In the genomic region with DNA sequence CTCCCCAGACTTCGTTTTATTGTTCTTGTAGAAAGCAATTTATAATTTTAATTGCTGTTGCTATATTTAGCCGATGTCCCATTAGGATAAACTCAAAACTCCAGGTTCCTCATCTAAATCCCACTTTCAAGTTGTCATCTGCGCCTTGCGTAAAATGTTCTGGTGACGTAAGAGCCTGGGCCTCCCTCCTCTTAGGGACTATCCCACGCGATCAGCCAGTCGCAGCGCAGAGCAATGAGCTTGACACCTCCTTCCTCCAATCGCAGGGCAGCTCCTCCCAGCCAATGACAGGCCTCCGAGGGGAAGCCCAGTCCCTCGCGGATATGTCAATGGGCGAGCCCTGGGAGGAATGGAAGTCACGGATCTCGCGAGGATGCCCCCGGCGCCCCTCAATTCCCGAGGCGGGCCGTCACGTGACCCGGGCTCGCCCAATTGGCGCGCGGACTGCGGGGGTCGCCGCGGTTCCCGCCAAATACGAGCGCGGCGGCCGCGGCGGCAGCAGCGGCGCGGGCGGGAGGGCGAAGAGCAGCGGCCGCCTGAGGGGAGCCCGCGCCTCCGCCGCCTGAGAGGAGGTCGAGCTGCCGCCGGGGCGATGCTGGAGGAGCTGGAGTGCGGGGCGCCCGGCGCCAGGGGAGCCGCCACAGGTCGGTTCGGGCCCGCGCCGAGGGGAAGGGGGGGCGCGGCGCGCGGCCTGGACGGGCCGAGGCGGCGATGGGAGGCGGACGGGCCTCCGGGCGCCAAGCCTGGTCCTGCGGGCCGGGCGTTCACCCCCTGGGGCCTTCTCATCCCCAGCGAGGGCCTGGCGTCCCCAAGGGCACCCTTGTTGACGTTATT, we compare ENCODE assay signal across 8 cellular contexts. TPM values are rescaled to one million over a fixed set of nuclear protein-coding genes. Genes with fewer than 3 reads are reported as not detected.
A peak's percentile ranks its signal among the peaks of the same experiment; 100 is the strongest.
DNase-seq lines count a peak whose midpoint lies in the region; ATAC-seq, FAIRE-seq and TF ChIP-seq lines count a peak whose summit lies in the region.

A gene with protein sequence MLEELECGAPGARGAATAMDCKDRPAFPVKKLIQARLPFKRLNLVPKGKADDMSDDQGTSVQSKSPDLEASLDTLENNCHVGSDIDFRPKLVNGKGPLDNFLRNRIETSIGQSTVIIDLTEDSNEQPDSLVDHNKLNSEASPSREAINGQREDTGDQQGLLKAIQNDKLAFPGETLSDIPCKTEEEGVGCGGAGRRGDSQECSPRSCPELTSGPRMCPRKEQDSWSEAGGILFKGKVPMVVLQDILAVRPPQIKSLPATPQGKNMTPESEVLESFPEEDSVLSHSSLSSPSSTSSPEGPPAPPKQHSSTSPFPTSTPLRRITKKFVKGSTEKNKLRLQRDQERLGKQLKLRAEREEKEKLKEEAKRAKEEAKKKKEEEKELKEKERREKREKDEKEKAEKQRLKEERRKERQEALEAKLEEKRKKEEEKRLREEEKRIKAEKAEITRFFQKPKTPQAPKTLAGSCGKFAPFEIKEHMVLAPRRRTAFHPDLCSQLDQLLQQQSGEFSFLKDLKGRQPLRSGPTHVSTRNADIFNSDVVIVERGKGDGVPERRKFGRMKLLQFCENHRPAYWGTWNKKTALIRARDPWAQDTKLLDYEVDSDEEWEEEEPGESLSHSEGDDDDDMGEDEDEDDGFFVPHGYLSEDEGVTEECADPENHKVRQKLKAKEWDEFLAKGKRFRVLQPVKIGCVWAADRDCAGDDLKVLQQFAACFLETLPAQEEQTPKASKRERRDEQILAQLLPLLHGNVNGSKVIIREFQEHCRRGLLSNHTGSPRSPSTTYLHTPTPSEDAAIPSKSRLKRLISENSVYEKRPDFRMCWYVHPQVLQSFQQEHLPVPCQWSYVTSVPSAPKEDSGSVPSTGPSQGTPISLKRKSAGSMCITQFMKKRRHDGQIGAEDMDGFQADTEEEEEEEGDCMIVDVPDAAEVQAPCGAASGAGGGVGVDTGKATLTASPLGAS (plus strand): TSS at position 470 of the 834 bp plus-strand sequence. CDS start 123 bp downstream, at position 593.

- CTCF ChIA-PET in T-cell (lab: Charles Lee) = interaction anchor here in 1 of 2 donors (0.5 to 1.5 kb wide), 15 partner anchors 22 to 1452 kb away, joined by 3 to 18 read pairs (median 5); a partner anchor contains a TSS

- H3K9me3 Mint-ChIP-seq in T-cell = no peaks in the 10 kb centered on the region

- H3K27me3 Mint-ChIP-seq in T-cell = no peaks in the 10 kb centered on the region

- no peaks in the 10 kb centered on the region for H3K27me3 ChIP-seq in adrenal gland
- no peaks in the 10 kb centered on the region for H3K27me3 ChIP-seq in heart left ventricle
- H3K27me3 ChIP-seq in upper lobe of left lung = no peaks in the 10 kb centered on the region

- intact Hi-C loops in adrenal gland (cut with DNase I) = loop anchor here in 1 of 2 donors (10.0 kb wide), 1 partner anchor 52 kb away; a partner anchor contains a TSS
- intact Hi-C loops in heart left ventricle (cut with DNase I) = loop anchor here in 4 of 10 donors (2.0 to 10.0 kb wide), 5 partner anchors 52 to 138 kb away; a partner anchor contains a TSS

- H3K36me3 Mint-ChIP-seq in T-cell = peaks cover 3% of the 10 kb centered on the region

- peak; percentile 67 for ATAC-seq in HG02840 (IDR thresholded peaks at IDR 0.05; ENCODE audit: low FRiP score, unreplicated experiment)
- ATAC-seq in T-cell (replicated peaks in 1 of 4) = peak; percentile 88 to 91 (median 89)
- ATAC-seq in heart left ventricle = peak; percentile 95 to 99 (median 98)
- ATAC-seq in upper lobe of left lung (ENCODE audit: low FRiP score in 2 of 2) = peak; percentile 96 to 98

- no peaks in the 10 kb centered on the region for H3K9me3 ChIP-seq in adrenal gland (replicated peaks in 1 of 3)
- H3K9me3 ChIP-seq in heart left ventricle = no peaks in the 10 kb centered on the region
- H3K9me3 ChIP-seq in upper lobe of left lung = no peaks in the 10 kb centered on the region

- FAIRE-seq in GM12891 (lab: Jason Lieb, UNC) = peak; percentile 100

- peak within 1 kb of the TSS; percentile 87 to 92 for H3K27ac Mint-ChIP-seq in T-cell

- H3K4me3 ChIP-seq in adrenal gland = peak within 1 kb of the TSS in 3 of 4 donors; percentile 52 to 83 (median 53)
- H3K4me3 ChIP-seq in heart left ventricle = peak within 1 kb of the TSS; percentile 45 to 97 (median 78)
- H3K4me3 ChIP-seq in upper lobe of left lung = peak within 1 kb of the TSS; percentile 69 to 99 (median 78)

- TF ChIP-seq POLR2A in GM12891 (IDR thresholded peaks at IDR 0.05; ENCODE audit: low read depth, low read length) (no peak), adrenal gland (IDR thresholded peaks at IDR 0.05) (peak in 1 of 2 donors; percentile 68), heart left ventricle (IDR thresholded peaks at IDR 0.05) (peak in 1 of 2 donors; percentile 50), upper lobe of left lung (IDR thresholded peaks at IDR 0.05) (peak in 2 of 4 donors; percentile 24 to 55)

- H3K4me1 Mint-ChIP-seq in T-cell = peaks cover 45 to 60% (median 49%) of the 10 kb centered on the region in 3 donors

- DNase-seq in GM12891 (ENCODE audit: insufficient read length, low spot score) (peak; percentile 99), NCI-H1436 treated with DMSO at 0.1 percent for 48 hours (lab: John Stamatoyannopoulos, UW) (peak; percentile 99), T-cell (peak; percentile 95 to 100 (median 99)), adrenal gland (peak; percentile 100), heart left ventricle (peak; percentile 99 to 100 (median 99)), pons (ENCODE audit: low spot score) (peak; percentile 100), upper lobe of left lung (peak; percentile 99 to 100)

- 0 to 1% (median 1%) methylated on average over 15 to 84 of the region's 84 CpGs for WGBS in adrenal gland, 4 donors
- 0 to 1% (median 1%) methylated on average over 55 to 84 of the region's 84 CpGs for WGBS in heart left ventricle, 4 donors
- WGBS in upper lobe of left lung, 2 donors = 0% methylated on average over 21 to 25 of the region's 84 CpGs

- no peaks in the 10 kb centered on the region for H3K36me3 ChIP-seq in adrenal gland (replicated peaks in 1 of 2)
- H3K36me3 ChIP-seq in heart left ventricle = peaks cover 0 to 2% (median 0%) of the 10 kb centered on the region in 9 donors
- no peaks in the 10 kb centered on the region for H3K36me3 ChIP-seq in upper lobe of left lung

- H3K27ac ChIP-seq in adrenal gland = peak within 1 kb of the TSS; percentile 55 to 92 (median 87)
- H3K27ac ChIP-seq in heart left ventricle = peak within 1 kb of the TSS; percentile 73 to 95 (median 88)
- peak within 1 kb of the TSS; percentile 88 to 98 (median 89) for H3K27ac ChIP-seq in upper lobe of left lung

- TF ChIP-seq EP300 in upper lobe of left lung (IDR thresholded peaks at IDR 0.05) = peak in 1 of 4 donors; percentile 27

- TF ChIP-seq CTCF in adrenal gland (IDR thresholded peaks at IDR 0.05) (no peak), heart left ventricle (IDR thresholded peaks at IDR 0.05) (no peak), upper lobe of left lung (IDR thresholded peaks at IDR 0.05) (peak in 3 of 6 experiments; percentile 9 to 39 (median 14))

- POLR2A ChIA-PET in T-cell (lab: Charles Lee) = interaction anchor here (0.5 to 1.3 kb wide), 9 partner anchors 16 to 895 kb away, joined by 3 to 14 read pairs (median 5); a partner anchor contains a TSS

- H3K4me1 ChIP-seq in adrenal gland (replicated peaks in 1 of 2) (peaks cover 22 to 32% of the 10 kb centered on the region in 2 donors), heart left ventricle (peaks cover 4 to 52% (median 35%) of the 10 kb centered on the region in 12 donors), upper lobe of left lung (peaks cover 36 to 50% (median 40%) of the 10 kb centered on the region in 4 donors)

- H3K4me3 Mint-ChIP-seq in T-cell = peak within 1 kb of the TSS; percentile 80 to 89 (median 85)

TF ChIP-seq in GM12891, 5 proteins besides CTCF, POLR2A, EP300 and RAD21:
- no peak for TF ChIP-seq POU2F2 (IDR thresholded peaks at IDR 0.05; ENCODE audit: low read depth, low read length)
- 0 out of 2 replicates have a peak, but pooled peaks have one; percentile 12 for TF ChIP-seq SPI1 (IDR thresholded peaks at IDR 0.05; ENCODE audit: low read depth, low read length)
- peak; percentile 58; the same call in 1 of the 2 replicates for TF ChIP-seq TAF1 (IDR thresholded peaks at IDR 0.05; ENCODE audit: low read depth, low read length)

RNA-seq across cellular contexts. Expression of the gene that starts here (rescaled TPM):
- polyA plus RNA-seq in GM12891 (2012; ENCODE audit: low read depth, missing spikeins) = 21.8 TPM
- 10 to 100 TPM; 14.4 to 27.3 (median 16.5) TPM for total RNA-seq in T-cell
- 10 to 100 TPM in 2 of 8 donors, 1 to 10 TPM in 6; 3.4 to 14.6 (median 8.7) TPM for total RNA-seq in adrenal gland
- polyA plus RNA-seq in adrenal gland = 1 to 10 TPM; 4.0 to 8.2 (median 7.3) TPM
- total RNA-seq in heart left ventricle = 10 to 100 TPM in 1 of 9 donors, 1 to 10 TPM in 8; 3.0 to 10.7 (median 5.5) TPM
- polyA plus RNA-seq in heart left ventricle = 1 to 10 TPM; 2.9 to 5.6 TPM
- total RNA-seq in upper lobe of left lung = 10 to 100 TPM in 3 of 6 donors, 1 to 10 TPM in 3; 3.3 to 16.8 (median 10.1) TPM

Comparison
In these comparisons a context has a peak if more than half of its experiments do, and no peak if none do; other contexts are left out.
1. Peak in every context shown above with its lines: DNase-seq, ATAC-seq, H3K4me3 ChIP-seq and H3K27ac ChIP-seq.